ENCODE assay signal across 12 cellular contexts in genomic region chr6:74091794-74092157, GRCh38.
A peak's percentile ranks its signal among the peaks of the same experiment; 100 is the strongest.
DNase-seq lines count a peak whose midpoint lies in the region; TF ChIP-seq lines count a peak whose summit lies in the region.
"Had no signal": no experiment of that assay in that cellular context is flagged by ENCODE, and none has a peak within 500 bp of the region (broad histone marks: within the 10 kb centered on the region; RNA-seq: fewer than 3 reads in every experiment).

No MANE protein-coding gene starts in this region.

- H4K20me1 ChIP-seq in OCI-LY3 (ENCODE audit: insufficient read depth, low read length) (no peaks in the 10 kb centered on the region), MM.1S (ENCODE audit: insufficient read depth, low read length) (no peaks in the 10 kb centered on the region)

- H3F3A ChIP-seq in MM.1S (ENCODE audit: insufficient read depth, low read length) = peaks cover 3% of the 10 kb centered on the region

- H3K4me1 ChIP-seq in ACC112 (ENCODE audit: control insufficient read depth, insufficient read depth, low read length, unreplicated experiment) (no peaks in the 10 kb centered on the region), OCI-LY3 (ENCODE audit: low read length) (peaks cover 11% of the 10 kb centered on the region), sigmoid colon (peaks cover 0 to 22% (median 14%) of the 10 kb centered on the region in 4 donors), MM.1S (ENCODE audit: low read length) (0 out of 2 replicates have a peak, but pooled peaks cover 4% of the 10 kb centered on the region)
- H3K4me1 ChIP-seq: HAP-1 had no signal

- no peaks in the 10 kb centered on the region for H3K27me3 ChIP-seq in ACC112 (ENCODE audit: insufficient read depth, low read length)
- no peaks in the 10 kb centered on the region for H3K27me3 ChIP-seq in OCI-LY3 (ENCODE audit: low read depth, low read length)
- no peaks in the 10 kb centered on the region for H3K27me3 ChIP-seq in sigmoid colon
- no peaks in the 10 kb centered on the region for H3K27me3 ChIP-seq in MM.1S (replicated peaks; ENCODE audit: insufficient read depth, low read length)

- H3K36me3 ChIP-seq in ACC112 (ENCODE audit: insufficient read depth, low read length) = no peaks in the 10 kb centered on the region
- H3K36me3 ChIP-seq in OCI-LY3 (replicated peaks; ENCODE audit: low read depth, low read length) = no peaks in the 10 kb centered on the region
- no peaks in the 10 kb centered on the region for H3K36me3 ChIP-seq in sigmoid colon
- H3K36me3 ChIP-seq in MM.1S (replicated peaks; ENCODE audit: insufficient read depth, low read length) = no peaks in the 10 kb centered on the region
- H3K36me3 ChIP-seq: HAP-1 had no signal

- H3K9me3 ChIP-seq in OCI-LY3 (ENCODE audit: insufficient read depth, low read length) (no peaks in the 10 kb centered on the region), sigmoid colon (no peaks in the 10 kb centered on the region), MM.1S (replicated peaks; ENCODE audit: insufficient read depth, low read length) (no peaks in the 10 kb centered on the region)
- H3K9me3 ChIP-seq: HAP-1 had no signal

- H3K9ac ChIP-seq in OCI-LY3 (ENCODE audit: low read length) (no peak overlapping the region), MM.1S (ENCODE audit: low read length) (no peak overlapping the region)

- peak; percentile 66 for DNase-seq in choroid plexus epithelial cell (ENCODE audit: low read depth)
- DNase-seq in sigmoid colon = no peak
- no peak for DNase-seq in NCI-H2171 treated with DMSO at 0.1 percent for 48 hours (lab: John Stamatoyannopoulos, UW)
- no peak for DNase-seq in MM.1S
- DNase-seq in effector CD4-positive, alpha-beta T cell = no peak
- DNase-seq: C1 segment of cervical spinal cord; GOT3; NK-92 treated with Interleukin-12 subunit alpha and Interleukin-12 subunit beta, amount 100 ng/mL, for 24 hours had no signal

- H3K79me2 ChIP-seq in ACC112 (ENCODE audit: control insufficient read depth, insufficient read depth, low read length, unreplicated experiment) = no peaks in the 10 kb centered on the region
- H3K79me2 ChIP-seq in OCI-LY3 (ENCODE audit: low read length) = no peaks in the 10 kb centered on the region
- no peaks in the 10 kb centered on the region for H3K79me2 ChIP-seq in MM.1S (ENCODE audit: low read length)

- H3K9me2 ChIP-seq in MM.1S (replicated peaks; ENCODE audit: insufficient read depth, low read length) = no peaks in the 10 kb centered on the region

- TF ChIP-seq EP300 in sigmoid colon (IDR thresholded peaks at IDR 0.05) = no peak

- H3K27ac ChIP-seq in ACC112 (ENCODE audit: low read depth, low read length) (no peak overlapping the region), OCI-LY3 (ENCODE audit: low read length) (no peak overlapping the region), sigmoid colon (peak overlapping the region in 3 of 4 donors; percentile 33 to 62 (median 55)), MM.1S (ENCODE audit: low read length) (no peak overlapping the region)
- H3K27ac ChIP-seq: RWPE1 had no signal

- H3K4me3 ChIP-seq in ACC112 (ENCODE audit: low read depth, low read length) (no peak overlapping the region), OCI-LY3 (ENCODE audit: low read length) (peak overlapping the region; percentile 12; the same call in 1 of the 2 replicates), choroid plexus epithelial cell (ENCODE audit: low read depth, low read length) (no peak overlapping the region), sigmoid colon (no peak overlapping the region), MM.1S (ENCODE audit: low read length) (no peak overlapping the region)
- H3K4me3 ChIP-seq: HAP-1 had no signal

- intact Hi-C loops in sigmoid colon (cut with DNase I) = no loop called here

- no peak for TF ChIP-seq CTCF in OCI-LY3 (IDR thresholded peaks at IDR 0.05; ENCODE audit: low read depth, low read length)
- no peak for TF ChIP-seq CTCF in choroid plexus epithelial cell (conservative IDR thresholded peaks at IDR 0.05; ENCODE audit: low read depth, low read length)
- TF ChIP-seq CTCF in sigmoid colon (IDR thresholded peaks at IDR 0.05) = no peak
- no peak for TF ChIP-seq CTCF in MM.1S (IDR thresholded peaks at IDR 0.05; ENCODE audit: low read length)

- H2AFZ ChIP-seq in ACC112 (ENCODE audit: low read length, unreplicated experiment) (peak overlapping the region; percentile 38), OCI-LY3 (ENCODE audit: low read depth, low read length) (peak overlapping the region; percentile 16; the same call in 1 of the 2 replicates), MM.1S (ENCODE audit: low read length) (no peak overlapping the region)

- 50 to 61% methylated on average over 5 of the region's 5 CpGs for whole genome bisulfite sequencing in sigmoid colon, 2 donors

- H3K4me2 ChIP-seq in OCI-LY3 (ENCODE audit: low read length) (peak overlapping the region; percentile 53), MM.1S (ENCODE audit: low read depth, low read length) (no peak overlapping the region)

- no peak for TF ChIP-seq POLR2A in sigmoid colon (IDR thresholded peaks at IDR 0.05)

Comparison
In these comparisons a context has a peak if more than half of its experiments do, and no peak if none do; other contexts are left out.
1. H3K27ac ChIP-seq: peak in sigmoid colon (3 of 4); none in ACC112 (single experiment), OCI-LY3 (single experiment) and MM.1S (single experiment).